Comparison of ENCODE assay signal across 12 cellular contexts in the genomic region with DNA sequence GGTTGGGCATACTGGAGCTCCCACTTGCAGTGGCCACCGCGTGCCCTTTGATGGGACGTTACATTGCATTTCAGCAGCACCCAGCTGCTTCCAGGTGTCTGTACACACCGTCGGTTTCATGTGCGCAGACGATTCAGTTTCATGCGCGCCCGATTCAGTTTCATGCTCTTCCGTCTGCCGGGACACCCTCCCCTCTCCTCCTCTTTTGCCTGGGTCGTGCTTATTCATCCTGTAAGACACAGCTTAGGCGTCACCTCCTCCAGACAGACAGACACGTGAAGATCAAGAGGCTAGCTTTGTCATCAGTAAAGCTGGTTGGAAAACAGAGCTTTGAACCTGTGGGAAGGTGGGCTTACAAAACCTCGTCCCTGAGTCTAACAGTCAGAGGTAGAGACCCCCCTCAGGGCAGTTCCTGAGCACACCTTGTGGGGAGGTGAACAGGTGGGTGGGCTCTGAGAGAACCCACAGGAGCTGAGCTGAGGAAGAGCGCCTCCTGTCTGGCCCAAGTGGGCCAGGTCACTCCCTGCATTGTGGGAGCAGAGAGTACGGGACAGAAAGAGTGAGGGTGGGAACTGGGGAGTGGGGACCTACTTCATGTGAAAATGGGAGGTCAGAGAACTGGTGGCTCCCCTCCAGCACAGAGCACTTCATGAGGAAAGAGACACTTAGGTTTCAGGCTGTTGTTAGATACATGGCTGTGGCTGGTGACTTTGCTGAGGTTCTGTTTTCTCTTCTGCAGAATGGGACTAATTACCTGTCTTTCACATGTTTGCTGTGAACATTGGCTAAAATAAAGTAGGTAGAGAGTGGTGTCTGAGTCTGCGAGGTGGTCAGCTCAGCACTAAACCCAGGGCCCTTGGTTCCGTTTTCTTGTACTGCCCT.
"Had no signal": no experiment of that assay in that cellular context is flagged by ENCODE, and none has a peak within 500 bp of the region (broad histone marks: within the 10 kb centered on the region; RNA-seq: fewer than 3 reads in every experiment).

No MANE protein-coding gene starts in this region.

- DNase-seq: activated CD4-positive, alpha-beta T cell treated with anti-CD3 and anti-CD28 coated beads for 48 hours; activated T-cell treated with anti-CD3 and anti-CD28 coated beads, Interleukin-2, amount 50 U/mL, for 1 hour; colonic mucosa; stimulated activated CD4-positive, alpha-beta T cell treated with anti-CD3 and anti-CD28 coated beads, Interleukin-1b, Interleukin-23, amount 100 ng/mL, for 48 hours; stimulated activated naive CD4-positive, alpha-beta T cell; SW 1271 had no signal

- H3K27ac Mint-ChIP-seq: activated naive CD4-positive, alpha-beta T cell treated with anti-CD3 and anti-CD28 coated beads, Interleukin-2, amount 50 U/mL, for 24 hours had no signal

- H3K27me3 Mint-ChIP-seq: activated naive CD4-positive, alpha-beta T cell treated with anti-CD3 and anti-CD28 coated beads, Interleukin-2, amount 50 U/mL, for 24 hours; type B pancreatic cell had no signal

- H3K4me1 ChIP-seq: colonic mucosa had no signal

- FAIRE-seq: endothelial cell of umbilical vein, frontal cortex, keratinocyte had no signal

- H3K9me3 ChIP-seq: colonic mucosa, right atrium auricular region had no signal

- H3K36me3 ChIP-seq: colonic mucosa, right atrium auricular region had no signal

- H3K27me3 ChIP-seq: colonic mucosa, right atrium auricular region had no signal

- H3K9me3 Mint-ChIP-seq: activated naive CD4-positive, alpha-beta T cell treated with anti-CD3 and anti-CD28 coated beads, Interleukin-2, amount 50 U/mL, for 24 hours; type B pancreatic cell had no signal

- H3K4me3 Mint-ChIP-seq: activated naive CD4-positive, alpha-beta T cell treated with anti-CD3 and anti-CD28 coated beads, Interleukin-2, amount 50 U/mL, for 24 hours; type B pancreatic cell had no signal

- H3K4me3 ChIP-seq: colonic mucosa, right atrium auricular region had no signal

- H3K27ac ChIP-seq: colonic mucosa, right atrium auricular region had no signal
